Comparison of ENCODE assay signal across 2 cellular contexts in the genomic region with DNA sequence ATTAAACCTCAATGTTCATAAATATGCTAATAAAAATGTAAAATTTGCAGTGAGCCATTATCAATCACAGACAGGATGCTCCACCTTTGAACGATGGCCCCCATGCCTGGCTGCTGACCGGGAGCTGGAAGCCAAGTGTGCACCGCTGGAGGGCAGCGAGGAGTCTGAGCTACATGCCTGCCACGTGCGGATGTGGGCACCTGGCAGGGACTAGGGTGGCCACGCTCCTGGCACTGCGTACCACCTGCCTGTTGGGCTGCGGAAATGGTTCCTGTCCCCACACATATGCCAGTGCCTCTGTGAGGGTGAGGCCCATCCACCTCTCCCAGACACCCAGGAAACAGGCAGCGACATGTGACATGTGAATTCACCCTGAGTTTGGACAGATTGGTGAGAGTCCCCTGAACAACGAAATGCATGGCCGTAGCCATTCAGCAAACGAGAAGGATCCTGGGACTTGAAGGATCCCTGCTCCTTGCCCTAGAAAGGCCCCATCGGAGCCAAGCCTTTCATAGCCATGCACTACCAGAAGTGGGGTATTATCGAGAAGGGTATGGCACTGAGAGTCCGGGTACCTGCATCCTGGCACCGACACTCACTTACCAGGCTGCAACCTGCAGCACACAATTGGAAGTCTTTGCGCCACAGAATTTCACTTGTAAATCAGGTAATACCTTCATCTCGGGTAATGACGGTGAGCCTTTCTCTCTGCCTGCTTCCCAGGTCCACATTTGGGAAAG.
TF ChIP-seq lines count a peak whose summit lies in the region.

No MANE protein-coding gene starts in this region.

TF ChIP-seq in WTC11, 78 proteins besides CTCF, POLR2A, EP300 and RAD21:
- no peak for TF ChIP-seq E2F1 (CRISPR knock-in tag; IDR thresholded peaks at IDR 0.05)
- TF ChIP-seq, protein P1, sequence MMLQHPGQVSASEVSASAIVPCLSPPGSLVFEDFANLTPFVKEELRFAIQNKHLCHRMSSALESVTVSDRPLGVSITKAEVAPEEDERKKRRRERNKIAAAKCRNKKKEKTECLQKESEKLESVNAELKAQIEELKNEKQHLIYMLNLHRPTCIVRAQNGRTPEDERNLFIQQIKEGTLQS (CRISPR knock-in tag; conservative IDR thresholded peaks at IDR 0.05): no peak
- TF ChIP-seq OVOL2 (CRISPR knock-in tag; IDR thresholded peaks at IDR 0.05; ENCODE audit: borderline replicate concordance): no peak
- TF ChIP-seq ZNF396 (CRISPR knock-in tag; IDR thresholded peaks at IDR 0.05; ENCODE audit: borderline replicate concordance): no peak
- TF ChIP-seq FOXP1 (CRISPR knock-in tag; IDR thresholded peaks at IDR 0.05; ENCODE audit: borderline replicate concordance): no peak
- no peak for TF ChIP-seq MYBL2 (CRISPR knock-in tag; IDR thresholded peaks at IDR 0.05)
- no peak for TF ChIP-seq ZNF423 (CRISPR knock-in tag; IDR thresholded peaks at IDR 0.05)
- TF ChIP-seq, protein P2, sequence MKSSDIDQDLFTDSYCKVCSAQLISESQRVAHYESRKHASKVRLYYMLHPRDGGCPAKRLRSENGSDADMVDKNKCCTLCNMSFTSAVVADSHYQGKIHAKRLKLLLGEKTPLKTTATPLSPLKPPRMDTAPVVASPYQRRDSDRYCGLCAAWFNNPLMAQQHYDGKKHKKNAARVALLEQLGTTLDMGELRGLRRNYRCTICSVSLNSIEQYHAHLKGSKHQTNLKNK (CRISPR knock-in tag; IDR thresholded peaks at IDR 0.05): no peak
- no peak for TF ChIP-seq GTF2I (CRISPR knock-in tag; conservative IDR thresholded peaks at IDR 0.05)
- TF ChIP-seq, protein P3, sequence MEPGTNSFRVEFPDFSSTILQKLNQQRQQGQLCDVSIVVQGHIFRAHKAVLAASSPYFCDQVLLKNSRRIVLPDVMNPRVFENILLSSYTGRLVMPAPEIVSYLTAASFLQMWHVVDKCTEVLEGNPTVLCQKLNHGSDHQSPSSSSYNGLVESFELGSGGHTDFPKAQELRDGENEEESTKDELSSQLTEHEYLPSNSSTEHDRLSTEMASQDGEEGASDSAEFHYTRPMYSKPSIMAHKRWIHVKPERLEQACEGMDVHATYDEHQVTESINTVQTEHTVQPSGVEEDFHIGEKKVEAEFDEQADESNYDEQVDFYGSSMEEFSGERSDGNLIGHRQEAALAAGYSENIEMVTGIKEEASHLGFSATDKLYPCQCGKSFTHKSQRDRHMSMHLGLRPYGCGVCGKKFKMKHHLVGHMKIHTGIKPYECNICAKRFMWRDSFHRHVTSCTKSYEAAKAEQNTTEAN (CRISPR knock-in tag; IDR thresholded peaks at IDR 0.05): no peak
- TF ChIP-seq, protein P4, sequence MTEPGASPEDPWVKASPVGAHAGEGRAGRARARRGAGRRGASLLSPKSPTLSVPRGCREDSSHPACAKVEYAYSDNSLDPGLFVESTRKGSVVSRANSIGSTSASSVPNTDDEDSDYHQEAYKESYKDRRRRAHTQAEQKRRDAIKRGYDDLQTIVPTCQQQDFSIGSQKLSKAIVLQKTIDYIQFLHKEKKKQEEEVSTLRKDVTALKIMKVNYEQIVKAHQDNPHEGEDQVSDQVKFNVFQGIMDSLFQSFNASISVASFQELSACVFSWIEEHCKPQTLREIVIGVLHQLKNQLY (CRISPR knock-in tag; IDR thresholded peaks at IDR 0.05): no peak
- no peak for TF ChIP-seq NFYB (CRISPR knock-in tag; conservative IDR thresholded peaks at IDR 0.05; ENCODE audit: low read depth)
- no peak for TF ChIP-seq ERG (CRISPR knock-in tag; IDR thresholded peaks at IDR 0.05)
- TF ChIP-seq, protein P5, sequence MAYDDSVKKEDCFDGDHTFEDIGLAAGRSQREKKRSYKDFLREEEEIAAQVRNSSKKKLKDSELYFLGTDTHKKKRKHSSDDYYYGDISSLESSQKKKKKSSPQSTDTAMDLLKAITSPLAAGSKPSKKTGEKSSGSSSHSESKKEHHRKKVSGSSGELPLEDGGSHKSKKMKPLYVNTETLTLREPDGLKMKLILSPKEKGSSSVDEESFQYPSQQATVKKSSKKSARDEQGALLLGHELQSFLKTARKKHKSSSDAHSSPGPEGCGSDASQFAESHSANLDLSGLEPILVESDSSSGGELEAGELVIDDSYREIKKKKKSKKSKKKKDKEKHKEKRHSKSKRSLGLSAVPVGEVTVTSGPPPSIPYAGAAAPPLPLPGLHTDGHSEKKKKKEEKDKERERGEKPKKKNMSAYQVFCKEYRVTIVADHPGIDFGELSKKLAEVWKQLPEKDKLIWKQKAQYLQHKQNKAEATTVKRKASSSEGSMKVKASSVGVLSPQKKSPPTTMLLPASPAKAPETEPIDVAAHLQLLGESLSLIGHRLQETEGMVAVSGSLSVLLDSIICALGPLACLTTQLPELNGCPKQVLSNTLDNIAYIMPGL (CRISPR knock-in tag; IDR thresholded peaks at IDR 0.05): no peak

TF ChIP-seq in HepG2, 621 proteins besides CTCF, POLR2A, EP300 and RAD21 (continued from another document):
- TF ChIP-seq ZNF513 (CRISPR knock-in tag; conservative IDR thresholded peaks at IDR 0.05) (no peak), TMF1 (CRISPR knock-in tag; IDR thresholded peaks at IDR 0.05; ENCODE audit: low read depth) (no peak), ZNF615 (CRISPR knock-in tag; IDR thresholded peaks at IDR 0.05; ENCODE audit: borderline replicate concordance) (no peak)
